Comparison of ENCODE assay signal across 9 cellular contexts in the genomic region with DNA sequence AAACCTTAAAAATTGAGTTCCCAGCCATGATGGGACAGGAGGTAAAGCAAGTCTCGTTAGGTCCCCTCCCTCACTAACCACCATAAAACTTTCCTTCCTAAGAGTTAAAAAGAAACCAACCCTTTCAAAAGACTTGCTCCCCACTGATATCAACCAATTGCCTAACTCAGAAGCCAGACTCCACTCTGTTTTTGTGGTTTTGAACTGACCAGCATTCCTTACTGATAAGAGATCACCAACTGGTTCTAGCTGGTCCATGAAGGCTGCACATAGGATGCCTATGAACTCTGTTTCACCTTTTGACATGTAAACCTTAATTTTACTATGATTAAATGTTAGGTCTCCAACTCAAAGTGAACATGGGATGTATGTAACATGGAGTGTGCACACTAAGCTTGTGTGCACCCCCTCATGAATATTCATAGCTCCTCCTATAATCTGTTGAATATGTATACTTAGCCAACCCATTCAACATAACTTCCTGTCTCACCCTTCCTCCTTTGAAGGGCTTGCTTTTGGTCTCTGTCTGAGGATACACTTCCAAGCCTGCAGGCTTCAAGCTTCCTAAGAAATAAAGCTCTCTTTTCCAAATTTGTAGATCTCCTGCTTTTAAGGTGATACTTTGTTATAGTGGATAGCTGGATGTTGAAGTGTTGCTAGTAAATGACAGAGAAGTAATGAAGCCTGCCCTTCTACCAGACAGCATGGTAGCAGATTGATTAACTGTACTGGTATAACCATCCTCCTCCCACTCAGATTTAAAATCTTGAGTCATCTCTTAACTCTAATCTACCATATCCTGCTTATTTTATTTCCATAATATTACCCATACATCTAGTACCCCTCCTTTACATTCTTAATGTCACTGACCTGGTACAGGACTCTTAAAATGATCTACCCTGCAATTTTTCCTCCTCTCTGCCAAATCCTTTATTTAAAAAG.
DNase-seq lines count a peak whose midpoint lies in the region; ATAC-seq, FAIRE-seq and TF ChIP-seq lines count a peak whose summit lies in the region.
"Had no signal": no experiment of that assay in that cellular context is flagged by ENCODE, and none has a peak within 500 bp of the region (broad histone marks: within the 10 kb centered on the region; RNA-seq: fewer than 3 reads in every experiment).

No MANE protein-coding gene starts in this region.

- H3K36me3 ChIP-seq in mammary epithelial cell (ENCODE audit: insufficient read depth, low read length) (no peaks in the 10 kb centered on the region), ovary (no peaks in the 10 kb centered on the region)
- H3K36me3 ChIP-seq in naive thymus-derived CD4-positive, alpha-beta T cell (ENCODE audit: control insufficient read depth in 2 of 3, insufficient read depth in 3 of 3, low read length in 3 of 3): no peaks in the 10 kb centered on the region

- H3K27me3 ChIP-seq in mammary epithelial cell (ENCODE audit: insufficient read depth, low read length) (no peaks in the 10 kb centered on the region), ovary (no peaks in the 10 kb centered on the region)
- no peaks in the 10 kb centered on the region for H3K27me3 ChIP-seq in naive thymus-derived CD4-positive, alpha-beta T cell (ENCODE audit: control insufficient read depth in 2 of 2, insufficient read depth in 2 of 2, low read length in 2 of 2)

- in situ Hi-C loops in mammary epithelial cell (cut with MboI; ENCODE audit: low sequenced_read_pairs in 2 of 2): no loop called here

- DNase-seq in Calu3: peak; percentile 23
- DNase-seq in Jurkat, Clone E6-1 (ENCODE audit: low read depth, low spot score): peak; percentile 19
- DNase-seq in mammary epithelial cell: peak; percentile 66
- no peak for DNase-seq in naive thymus-derived CD4-positive, alpha-beta T cell
- DNase-seq in foreskin melanocyte: no peak
- DNase-seq in frontal cortex (ENCODE audit: low spot score in 2 of 2): no peak
- no peak for DNase-seq in ovary

- CTCF ChIA-PET in Calu3 (lab: Charles Lee) (interaction anchor here (1.5 kb wide), 1 partner anchor 10 kb away, joined by 9 read pairs; no protein-coding TSS in a partner anchor), mammary epithelial cell (lab: Charles Lee; ENCODE audit: low non-redundant PET) (no interaction called here)
- CTCF ChIA-PET in naive thymus-derived CD4-positive, alpha-beta T cell (lab: Charles Lee): no interaction called here

- WGBS in mammary epithelial cell (ENCODE audit: low coverage, missing lambda C conversion rate): 92% methylated on average over 1 of the region's 1 CpG
- 83 to 90% (median 85%) methylated on average over 1 of the region's 1 CpG for WGBS in ovary, 3 donors

- H4K20me1 ChIP-seq in mammary epithelial cell (ENCODE audit: insufficient read depth, low read length): no peaks in the 10 kb centered on the region

- H3K79me2 ChIP-seq in mammary epithelial cell (ENCODE audit: insufficient read depth, low read length): peaks cover 96% of the 10 kb centered on the region

- no peak overlapping the region for H3K9ac ChIP-seq in mammary epithelial cell (ENCODE audit: insufficient read depth, low read length)

- TF ChIP-seq CTCF in Calu3 (IDR thresholded peaks at IDR 0.05; ENCODE audit: unreplicated experiment) (no peak), mammary epithelial cell (conservative IDR thresholded peaks at IDR 0.05 in 1 of 2, IDR thresholded peaks at IDR 0.05 in 1 of 2; ENCODE audit: extremely low read depth in 1 of 2, insufficient read depth in 1 of 2, low read depth in 1 of 2, low read length in 2 of 2) (no peak), ovary (IDR thresholded peaks at IDR 0.05) (no peak)

- TF ChIP-seq EP300 in ovary (IDR thresholded peaks at IDR 0.05): no peak

- peaks cover 4% of the 10 kb centered on the region for H3K9me3 Mint-ChIP-seq in Calu3 (ENCODE audit: low read depth, unreplicated experiment)
- peaks cover 0 to 4% (median 1%) of the 10 kb centered on the region in 11 donors for H3K9me3 Mint-ChIP-seq in naive thymus-derived CD4-positive, alpha-beta T cell
- H3K9me3 Mint-ChIP-seq: T-helper 1 cell treated with Interleukin-12 subunit alpha and Interleukin-12 subunit beta and Interleukin-4 antibody, amounts not matched to agents 30 μg/mL and 1 μg/mL, for 36 hours had no signal

- dilution Hi-C loops in mammary epithelial cell (cut with HindIII; ENCODE audit: low sequenced_read_pairs): no loop called here

- ATAC-seq in naive thymus-derived CD4-positive, alpha-beta T cell: peak; percentile 54
- no peak for ATAC-seq in HG02588 (IDR thresholded peaks at IDR 0.05; ENCODE audit: unreplicated experiment)

- peaks cover 11% of the 10 kb centered on the region for H3K4me1 ChIP-seq in mammary epithelial cell (ENCODE audit: insufficient read depth, low read length)
- H3K4me1 ChIP-seq in naive thymus-derived CD4-positive, alpha-beta T cell (ENCODE audit: control insufficient read depth in 2 of 2, insufficient read depth in 2 of 2, low read length in 2 of 2): peaks cover 11 to 23% of the 10 kb centered on the region in 2 donors
- H3K4me1 ChIP-seq in ovary (ENCODE audit: insufficient read depth): peaks cover 2% of the 10 kb centered on the region

- no peak for TF ChIP-seq POLR2A in ovary (IDR thresholded peaks at IDR 0.05)

- no peaks in the 10 kb centered on the region for H3K9me3 ChIP-seq in mammary epithelial cell (replicated peaks; ENCODE audit: insufficient read depth, low read length)
- H3K9me3 ChIP-seq in naive thymus-derived CD4-positive, alpha-beta T cell (ENCODE audit: control insufficient read depth in 2 of 3, low read length in 3 of 3): no peaks in the 10 kb centered on the region
- no peaks in the 10 kb centered on the region for H3K9me3 ChIP-seq in ovary

- peak overlapping the region; percentile 37 for H3K27ac Mint-ChIP-seq in Calu3 (ENCODE audit: unreplicated experiment)
- peak overlapping the region in 7 of 9 donors; percentile 3 to 52 (median 18) for H3K27ac Mint-ChIP-seq in naive thymus-derived CD4-positive, alpha-beta T cell
- H3K27ac Mint-ChIP-seq: T-helper 1 cell treated with Interleukin-12 subunit alpha and Interleukin-12 subunit beta and Interleukin-4 antibody, amounts not matched to agents 30 μg/mL and 1 μg/mL, for 36 hours had no signal

- no peak overlapping the region for H2AFZ ChIP-seq in mammary epithelial cell (ENCODE audit: low read depth, low read length)

- H3K27ac ChIP-seq in mammary epithelial cell (ENCODE audit: insufficient read depth, low read depth, low read length) (no peak overlapping the region), ovary (no peak overlapping the region)
- H3K27ac ChIP-seq in naive thymus-derived CD4-positive, alpha-beta T cell (ENCODE audit: low read depth, low read length): no peak overlapping the region

- intact Hi-C loops in Calu3 (cut with micrococcal nuclease; ENCODE audit: unreplicated experiment): no loop called here
- intact Hi-C loops in mammary epithelial cell (cut with micrococcal nuclease): no loop called here
- intact Hi-C loops in naive thymus-derived CD4-positive, alpha-beta T cell (cut with micrococcal nuclease): loop anchor here in 1 of 2 donors (2.0 to 5.0 kb wide), 3 partner anchors 13 to 86 kb away; no protein-coding TSS in a partner anchor
- intact Hi-C loops in ovary (cut with DNase I): no loop called here

- POLR2A ChIA-PET in naive thymus-derived CD4-positive, alpha-beta T cell (lab: Charles Lee): interaction anchor here (0.6 kb wide), 2 partner anchors 18 to 71 kb away, joined by 3 read pairs; no protein-coding TSS in a partner anchor

- peak overlapping the region; percentile 36 for H3K4me3 Mint-ChIP-seq in Calu3 (ENCODE audit: low read depth, unreplicated experiment)
- peak overlapping the region in 9 of 10 donors; percentile 12 to 47 (median 21) for H3K4me3 Mint-ChIP-seq in naive thymus-derived CD4-positive, alpha-beta T cell
- H3K4me3 Mint-ChIP-seq: T-helper 1 cell treated with Interleukin-12 subunit alpha and Interleukin-12 subunit beta and Interleukin-4 antibody, amounts not matched to agents 30 μg/mL and 1 μg/mL, for 36 hours had no signal

- H3K4me3 ChIP-seq in Jurkat, Clone E6-1 (ENCODE audit: low read length): no peak overlapping the region
- no peak overlapping the region for H3K4me3 ChIP-seq in mammary epithelial cell (replicated peaks in 1 of 3; ENCODE audit: insufficient read depth in 1 of 3, low read depth in 2 of 3, low read length in 3 of 3)
- no peak overlapping the region for H3K4me3 ChIP-seq in naive thymus-derived CD4-positive, alpha-beta T cell (ENCODE audit: low read length)
- no peak overlapping the region for H3K4me3 ChIP-seq in ovary

- no peak overlapping the region for H3K4me2 ChIP-seq in mammary epithelial cell (ENCODE audit: insufficient read depth, low read depth, low read length)

- no peak for FAIRE-seq in frontal cortex (lab: Jason Lieb, UNC)

- peaks cover 66% of the 10 kb centered on the region for H3K4me1 Mint-ChIP-seq in Calu3 (ENCODE audit: low read depth, unreplicated experiment)
- peaks cover 46 to 96% (median 90%) of the 10 kb centered on the region in 7 donors for H3K4me1 Mint-ChIP-seq in naive thymus-derived CD4-positive, alpha-beta T cell

- no TSS peak for BruUV-seq in Calu3 (replicated peaks; lab: Mats Ljungman, UMichigan)
- no TSS peak for BruUV-seq in mammary epithelial cell (replicated peaks; lab: Mats Ljungman, UMichigan)

- peaks cover 23% of the 10 kb centered on the region for H3K36me3 Mint-ChIP-seq in Calu3 (ENCODE audit: insufficient read depth, unreplicated experiment)
- H3K36me3 Mint-ChIP-seq in naive thymus-derived CD4-positive, alpha-beta T cell: peaks cover 0 to 30% (median 17%) of the 10 kb centered on the region in 5 donors

- no peaks in the 10 kb centered on the region for H3K27me3 Mint-ChIP-seq in Calu3 (ENCODE audit: unreplicated experiment)
- no peaks in the 10 kb centered on the region for H3K27me3 Mint-ChIP-seq in naive thymus-derived CD4-positive, alpha-beta T cell

Comparison
In these comparisons a context has a peak if more than half of its experiments do, and no peak if none do; other contexts are left out.
1. DNase-seq: peak in Calu3 (single experiment), Jurkat, Clone E6-1 (single experiment) and mammary epithelial cell (single experiment); none in naive thymus-derived CD4-positive, alpha-beta T cell (0 of 9), foreskin melanocyte (single experiment), frontal cortex (0 of 2) and ovary (0 of 5).